In genomic region chr9:98935064-98935463, GRCh38 we compare ENCODE assay signal across 23 cellular contexts. TPM values are rescaled to one million over a fixed set of nuclear protein-coding genes. Genes with fewer than 3 reads are reported as not detected.
"Had no signal": no experiment of that assay in that cellular context is flagged by ENCODE, and none has a peak within 500 bp of the region (broad histone marks: within the 10 kb centered on the region; RNA-seq: fewer than 3 reads in every experiment).

No MANE protein-coding gene starts in this region.

- H3K36me3 Mint-ChIP-seq: activated CD8-positive, alpha-beta memory T cell treated with anti-CD3 and anti-CD28 coated beads, Interleukin-2, amount 10 ng/mL, durations not matched to agents 7 days and 5 days; activated naive CD4-positive, alpha-beta T cell treated with anti-CD3 and anti-CD28 coated beads, Interleukin-2, amount 50 U/mL, for 72 hours; immature natural killer cell had no signal

- H3K27ac Mint-ChIP-seq: activated CD4-positive, alpha-beta memory T cell treated with anti-CD3 and anti-CD28 coated beads, Interleukin-2, amount 10 ng/mL, durations not matched to agents 7 days and 5 days; activated CD4-positive, alpha-beta T cell treated with anti-CD3 and anti-CD28 coated beads, Interleukin-2, amount 10 ng/mL, durations not matched to agents 24 days and 14 days; activated CD8-positive, alpha-beta memory T cell treated with anti-CD3 and anti-CD28 coated beads, Interleukin-2, amount 10 ng/mL, durations not matched to agents 7 days and 5 days; activated naive CD4-positive, alpha-beta T cell treated with anti-CD3 and anti-CD28 coated beads, Interleukin-2, amount 50 U/mL, for 72 hours; activated T-helper 1 cell treated with anti-CD3 and anti-CD28 coated beads, Interleukin-12 subunit alpha, Interleukin-12 subunit beta, Interleukin-2, Interleukin-4 antibody, amounts not matched to agents 30 ng/mL and 10 ng/mL and 1 ng/mL, durations not matched to agents 14 hours and 24 hours and 36 hours; immature natural killer cell; stimulated activated naive CD8-positive, alpha-beta T cell treated with anti-CD3 and anti-CD28 coated beads, Interleukin-15, amount 100 ng/mL, for 72 hours had no signal

- H3K4me3 ChIP-seq: adrenal gland, hepatocyte, prostate gland, tibial artery had no signal

- H3K27ac ChIP-seq: adrenal gland, hepatocyte, prostate gland, tibial artery had no signal

- H3K4me3 Mint-ChIP-seq: activated CD4-positive, alpha-beta memory T cell treated with anti-CD3 and anti-CD28 coated beads, Interleukin-2, amount 10 ng/mL, durations not matched to agents 7 days and 5 days; activated CD4-positive, alpha-beta T cell treated with anti-CD3 and anti-CD28 coated beads, Interleukin-2, amount 10 ng/mL, durations not matched to agents 24 days and 14 days; activated CD8-positive, alpha-beta memory T cell treated with anti-CD3 and anti-CD28 coated beads, Interleukin-2, amount 10 ng/mL, durations not matched to agents 7 days and 5 days; activated T-helper 1 cell treated with anti-CD3 and anti-CD28 coated beads, Interleukin-12 subunit alpha, Interleukin-12 subunit beta, Interleukin-2, Interleukin-4 antibody, amounts not matched to agents 30 ng/mL and 10 ng/mL and 1 ng/mL, durations not matched to agents 14 hours and 24 hours and 36 hours; immature natural killer cell; neural crest cell; stimulated activated naive CD8-positive, alpha-beta T cell treated with anti-CD3 and anti-CD28 coated beads, Interleukin-15, amount 100 ng/mL, for 72 hours had no signal

- H2AFZ ChIP-seq: hepatocyte had no signal

- H3K9me3 ChIP-seq: adrenal gland, prostate gland, tibial artery had no signal

- H3K9me3 Mint-ChIP-seq: activated CD4-positive, alpha-beta memory T cell treated with anti-CD3 and anti-CD28 coated beads, Interleukin-2, amount 10 ng/mL, durations not matched to agents 7 days and 5 days; activated CD4-positive, alpha-beta T cell treated with anti-CD3 and anti-CD28 coated beads, Interleukin-2, amount 10 ng/mL, durations not matched to agents 24 days and 14 days; activated naive CD4-positive, alpha-beta T cell treated with anti-CD3 and anti-CD28 coated beads, Interleukin-2, amount 50 U/mL, for 72 hours; activated T-helper 1 cell treated with anti-CD3 and anti-CD28 coated beads, Interleukin-12 subunit alpha, Interleukin-12 subunit beta, Interleukin-2, Interleukin-4 antibody, amounts not matched to agents 30 ng/mL and 10 ng/mL and 1 ng/mL, durations not matched to agents 14 hours and 24 hours and 36 hours; immature natural killer cell; neural crest cell; stimulated activated naive CD8-positive, alpha-beta T cell treated with anti-CD3 and anti-CD28 coated beads, Interleukin-15, amount 100 ng/mL, for 72 hours had no signal

- ATAC-seq: activated CD4-positive, CD25-positive, alpha-beta regulatory T cell treated with anti-CD3 and anti-CD28 coated beads, Interleukin-2, amount 50 U/mL, for 24 hours; activated CD8-positive, alpha-beta memory T cell treated with anti-CD3 and anti-CD28 coated beads, Interleukin-2, amount 10 ng/mL, durations not matched to agents 7 days and 5 days; activated naive CD4-positive, alpha-beta T cell treated with anti-CD3 and anti-CD28 coated beads, Interleukin-2, amount 50 U/mL, for 72 hours; left ventricle myocardium superior; stimulated activated naive CD8-positive, alpha-beta T cell treated with anti-CD3 and anti-CD28 coated beads, Interleukin-15, amount 100 ng/mL, for 72 hours had no signal

- H3K4me1 ChIP-seq: prostate gland, tibial artery had no signal

- H3K79me2 ChIP-seq: hepatocyte had no signal

- H3K36me3 ChIP-seq: adrenal gland, prostate gland, tibial artery had no signal

- H3K27me3 ChIP-seq: adrenal gland, hepatocyte, tibial artery had no signal

- H3K4me1 Mint-ChIP-seq: activated CD4-positive, alpha-beta memory T cell treated with anti-CD3 and anti-CD28 coated beads, Interleukin-2, amount 10 ng/mL, durations not matched to agents 7 days and 5 days; activated CD4-positive, alpha-beta T cell treated with anti-CD3 and anti-CD28 coated beads, Interleukin-2, amount 10 ng/mL, durations not matched to agents 24 days and 14 days; activated CD8-positive, alpha-beta memory T cell treated with anti-CD3 and anti-CD28 coated beads, Interleukin-2, amount 10 ng/mL, durations not matched to agents 7 days and 5 days; immature natural killer cell; neural crest cell; stimulated activated naive CD8-positive, alpha-beta T cell treated with anti-CD3 and anti-CD28 coated beads, Interleukin-15, amount 100 ng/mL, for 72 hours had no signal

- H3K4me2 ChIP-seq: hepatocyte had no signal

- DNase-seq: activated CD4-positive, alpha-beta memory T cell treated with anti-CD3 and anti-CD28 coated beads, Interleukin-2, amount 10 ng/mL, durations not matched to agents 7 days and 5 days; activated CD4-positive, alpha-beta T cell treated with anti-CD3 and anti-CD28 coated beads, Interleukin-2, amount 10 ng/mL, durations not matched to agents 24 days and 14 days; activated CD8-positive, alpha-beta memory T cell treated with anti-CD3 and anti-CD28 coated beads, Interleukin-2, amount 10 ng/mL, durations not matched to agents 7 days and 5 days; central memory CD4-positive, alpha-beta T cell; dermis blood vessel endothelial cell; effector CD8-positive, alpha-beta T cell; glutamatergic neuron; immature natural killer cell; kidney glomerular epithelial cell; left ventricle myocardium superior; mammary epithelial cell; midbrain; stimulated activated CD4-positive, alpha-beta T cell treated with anti-CD3 and anti-CD28 coated beads, Interleukin-12 subunit alpha, Interleukin-12 subunit beta, amount 100 ng/mL, for 4 hours; stimulated activated naive CD8-positive, alpha-beta T cell treated with anti-CD3 and anti-CD28 coated beads, Interleukin-15, amount 100 ng/mL, for 72 hours; T-helper 1 cell; tibial artery had no signal

RNA-seq across cellular contexts. Expression of gene COL15A1, which starts 8.6 kb away (rescaled TPM):
- polyA plus RNA-seq: mammary epithelial cell had no signal
